9 cellular contexts compared by ENCODE assay signal in the genomic region with DNA sequence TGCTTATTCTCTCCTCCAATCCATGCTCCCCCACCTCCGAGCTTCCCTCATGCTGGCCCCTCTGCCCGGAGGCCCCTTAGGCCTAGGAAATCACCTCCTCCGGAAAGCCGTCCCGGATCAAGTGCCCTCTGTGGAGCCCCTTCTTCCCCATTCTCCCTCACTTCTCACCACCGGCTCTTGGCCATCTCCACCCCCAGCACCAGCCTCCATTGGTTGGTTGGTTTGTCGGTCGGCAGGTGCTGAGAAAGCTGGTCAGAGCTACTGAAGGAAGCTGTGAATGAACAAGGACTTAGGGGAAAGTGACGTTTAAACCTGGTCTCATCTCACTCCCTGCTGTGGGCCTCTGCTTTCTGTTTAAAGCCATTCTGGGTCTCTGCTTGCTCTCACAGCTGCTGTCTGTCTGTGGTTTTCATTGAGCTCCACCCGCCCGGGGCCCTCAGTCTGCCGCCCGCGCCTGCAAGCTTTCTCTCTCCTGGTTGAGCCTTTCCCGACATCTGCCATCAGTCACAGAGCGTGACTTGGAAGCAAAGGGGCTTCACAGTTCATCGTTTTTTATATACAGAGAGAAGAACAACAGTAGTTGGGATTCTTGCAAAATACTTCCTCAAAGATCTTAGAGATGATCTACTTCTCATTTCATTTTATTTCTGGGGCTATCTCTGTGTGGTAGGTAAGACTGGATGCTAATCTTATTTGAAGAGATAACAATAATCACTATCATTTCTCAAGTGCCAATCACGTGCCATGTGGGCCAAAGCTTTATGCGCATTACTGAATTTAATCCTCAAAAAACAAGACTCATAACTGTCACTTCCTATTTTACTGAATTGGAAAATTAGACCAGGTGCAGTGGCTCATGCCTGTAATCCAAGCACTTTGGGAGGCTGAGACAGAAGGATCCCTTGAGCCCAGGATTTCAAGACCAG.
A peak's percentile ranks its signal among the peaks of the same experiment; 100 is the strongest.
DNase-seq lines count a peak whose midpoint lies in the region; ATAC-seq, FAIRE-seq and TF ChIP-seq lines count a peak whose summit lies in the region.
"Had no signal": no experiment of that assay in that cellular context is flagged by ENCODE, and none has a peak within 500 bp of the region (broad histone marks: within the 10 kb centered on the region; RNA-seq: fewer than 3 reads in every experiment).

No MANE protein-coding gene starts in this region.

- no peaks in the 10 kb centered on the region for H3K27me3 ChIP-seq in neural progenitor cell

- no peak for TF ChIP-seq CTCF in neural progenitor cell (IDR thresholded peaks at IDR 0.05)

- DNase-seq in GM18507 (ENCODE audit: extremely low spot score, insufficient read length, low read depth) (peak; percentile 51), NOMO-1 treated with DMSO at 0.1 percent for 48 hours (lab: John Stamatoyannopoulos, UW; ENCODE audit: unreplicated experiment) (peak; percentile 63), neural progenitor cell (ENCODE audit: low spot score) (peak; percentile 44), H54 (ENCODE audit: insufficient read length, low spot score) (no peak), NCI-H1436 (lab: John Stamatoyannopoulos, UW) (no peak), cortex of kidney (lab: John Stamatoyannopoulos, UW) (no peak)
- peak in 1 of 2 donors; percentile 56 for DNase-seq in activated naive CD4-positive, alpha-beta T cell treated with anti-CD3 and anti-CD28 coated beads, Interleukin-2, amount 50 U/mL, for 72 hours (ENCODE audit: low spot score in 2 of 2)

- no peaks in the 10 kb centered on the region for H3K9me3 ChIP-seq in neural progenitor cell (ENCODE audit: low read depth)

- H3K4me3 Mint-ChIP-seq in neural progenitor cell = peak overlapping the region; percentile 1

- H3K79me2 ChIP-seq in neural progenitor cell (ENCODE audit: low read depth) = no peaks in the 10 kb centered on the region

- peak overlapping the region; percentile 40 for H3K4me2 ChIP-seq in neural progenitor cell

- H3K27ac Mint-ChIP-seq in activated naive CD4-positive, alpha-beta T cell treated with anti-CD3 and anti-CD28 coated beads, Interleukin-2, amount 50 U/mL, for 72 hours = peak overlapping the region; percentile 92 to 95
- H3K27ac Mint-ChIP-seq in neural progenitor cell = peak overlapping the region; percentile 77

- no peaks in the 10 kb centered on the region for H3K9me3 Mint-ChIP-seq in activated naive CD4-positive, alpha-beta T cell treated with anti-CD3 and anti-CD28 coated beads, Interleukin-2, amount 50 U/mL, for 72 hours
- H3K9me3 Mint-ChIP-seq in neural progenitor cell = no peaks in the 10 kb centered on the region

- peaks cover 24% of the 10 kb centered on the region for H3K27me3 Mint-ChIP-seq in neural progenitor cell (ENCODE audit: insufficient read depth, low read depth)

- no peak overlapping the region for H3K9ac ChIP-seq in neural progenitor cell

- no peaks in the 10 kb centered on the region for H3K36me3 Mint-ChIP-seq in activated naive CD4-positive, alpha-beta T cell treated with anti-CD3 and anti-CD28 coated beads, Interleukin-2, amount 50 U/mL, for 72 hours
- no peaks in the 10 kb centered on the region for H3K36me3 Mint-ChIP-seq in neural progenitor cell

- no peak overlapping the region for H2AFZ ChIP-seq in neural progenitor cell (replicated peaks)

- ATAC-seq in HG02885 (IDR thresholded peaks at IDR 0.05; ENCODE audit: poor library complexity, unreplicated experiment) = peak; percentile 87
- peak; percentile 75 to 83 for ATAC-seq in activated naive CD4-positive, alpha-beta T cell treated with anti-CD3 and anti-CD28 coated beads, Interleukin-2, amount 50 U/mL, for 72 hours

- no peak overlapping the region for H3K27ac ChIP-seq in neural progenitor cell
- H3K27ac ChIP-seq: epithelial cell of prostate had no signal

- no peaks in the 10 kb centered on the region for H4K20me1 ChIP-seq in neural progenitor cell (ENCODE audit: low read depth)

- H3K4me1 Mint-ChIP-seq in neural progenitor cell = peaks cover 46% of the 10 kb centered on the region

- H3K4me1 ChIP-seq in neural progenitor cell = peaks cover 28% of the 10 kb centered on the region

- peak; percentile 91 for FAIRE-seq in GM18507 (lab: Jason Lieb, UNC)
- no peak for FAIRE-seq in H54 (lab: Jason Lieb, UNC)

- TF ChIP-seq POLR2A in H54 (IDR thresholded peaks at IDR 0.05; ENCODE audit: low read depth, low read length) = no peak

- no peaks in the 10 kb centered on the region for H3K36me3 ChIP-seq in neural progenitor cell

- H3F3A ChIP-seq in neural progenitor cell (ENCODE audit: low read depth) = peaks cover 14% of the 10 kb centered on the region

- H3K4me3 ChIP-seq in neural progenitor cell = no peak overlapping the region

Comparison
In these comparisons a context has a peak if more than half of its experiments do, and no peak if none do; other contexts are left out.
1. DNase-seq: peak in GM18507 (single experiment), NOMO-1 treated with DMSO at 0.1 percent for 48 hours (single experiment) and neural progenitor cell (single experiment); none in H54 (single experiment), NCI-H1436 (single experiment) and cortex of kidney (single experiment).